In the genomic region with DNA sequence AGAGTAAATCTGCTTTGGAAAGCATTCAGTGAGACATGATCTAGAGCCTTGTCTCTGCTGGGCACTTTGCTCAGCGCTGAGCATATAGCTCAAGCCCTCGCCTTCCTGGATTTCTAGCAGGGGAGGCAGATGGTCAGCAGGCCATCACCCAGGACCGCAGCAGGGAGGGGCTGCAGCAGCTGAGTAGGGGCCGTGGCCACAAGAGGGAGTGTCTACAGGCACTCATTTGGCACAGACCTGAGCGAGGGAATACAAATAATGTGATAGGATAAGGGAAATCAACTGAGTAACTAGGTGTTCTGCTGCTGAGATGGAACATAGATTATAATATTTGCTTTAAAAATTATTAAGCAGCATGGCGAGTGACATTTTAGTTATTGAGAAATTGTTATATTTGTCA, we compare ENCODE assay signal across 11 cellular contexts. TPM values are rescaled to one million over a fixed set of nuclear protein-coding genes. Genes with fewer than 3 reads are reported as not detected.
A peak's percentile ranks its signal among the peaks of the same experiment; 100 is the strongest.
DNase-seq lines count a peak whose midpoint lies in the region; ATAC-seq and TF ChIP-seq lines count a peak whose summit lies in the region.
"Had no signal": no experiment of that assay in that cellular context is flagged by ENCODE, and none has a peak within 500 bp of the region (broad histone marks: within the 10 kb centered on the region; RNA-seq: fewer than 3 reads in every experiment).

No MANE protein-coding gene starts in this region.

- no peak overlapping the region for H3K4me3 ChIP-seq in Loucy (ENCODE audit: low read length, poor library complexity, severe bottlenecking)
- H3K4me3 ChIP-seq in stomach: no peak overlapping the region
- H3K4me3 ChIP-seq: colonic mucosa had no signal

- peaks cover 2% of the 10 kb centered on the region for H3K27me3 Mint-ChIP-seq in brain
- H3K27me3 Mint-ChIP-seq in T-helper 17 cell: no peaks in the 10 kb centered on the region
- H3K27me3 Mint-ChIP-seq: activated B cell treated with CpG ODN at 0.5 μM for 24 hours had no signal

- H3K9me3 Mint-ChIP-seq in brain: no peaks in the 10 kb centered on the region
- H3K9me3 Mint-ChIP-seq: activated B cell treated with CpG ODN at 0.5 μM for 24 hours had no signal

- H3K79me2 ChIP-seq in Loucy (ENCODE audit: insufficient read depth, low read length): no peaks in the 10 kb centered on the region

- no peak for TF ChIP-seq EP300 in stomach (IDR thresholded peaks at IDR 0.05)

- no peaks in the 10 kb centered on the region for H3F3A ChIP-seq in Loucy (ENCODE audit: low read depth)

- H3K36me3 Mint-ChIP-seq in brain: peaks cover 61% of the 10 kb centered on the region
- peaks cover 2% of the 10 kb centered on the region for H3K36me3 Mint-ChIP-seq in T-helper 17 cell (ENCODE audit: low read depth)

- H3K4me1 ChIP-seq in Loucy (ENCODE audit: insufficient read depth, low read length, poor library complexity, severe bottlenecking) (no peaks in the 10 kb centered on the region), stomach (peaks cover 13 to 59% (median 31%) of the 10 kb centered on the region in 4 donors)
- H3K4me1 ChIP-seq: colonic mucosa had no signal

- peak; percentile 8 for DNase-seq in iris pigment epithelial cell (ENCODE audit: low read depth)
- DNase-seq in stomach: peak; percentile 60
- no peak for DNase-seq in T-helper 17 cell
- no peak for DNase-seq in mesenteric fat pad (ENCODE audit: low spot score)
- DNase-seq: activated B cell treated with CpG ODN at 0.5 μM for 24 hours, colonic mucosa, NCI-H2029 had no signal

- H4K20me1 ChIP-seq in Loucy (ENCODE audit: insufficient read depth, low read length, poor library complexity, severe bottlenecking): no peaks in the 10 kb centered on the region

- H3K9me2 ChIP-seq in Loucy (replicated peaks; ENCODE audit: low read depth, low read length): no peaks in the 10 kb centered on the region

- H3K9me3 ChIP-seq in Loucy (ENCODE audit: insufficient read depth, low read depth, low read length) (no peaks in the 10 kb centered on the region), stomach (no peaks in the 10 kb centered on the region), T-helper 17 cell (ENCODE audit: control insufficient read depth, low read length, poor library complexity, severe bottlenecking) (no peaks in the 10 kb centered on the region)
- H3K9me3 ChIP-seq: colonic mucosa had no signal

- intact Hi-C loops in stomach (cut with DNase I; ENCODE audit: low total_unique reads): no loop called here

- ATAC-seq in HG03520 (IDR thresholded peaks at IDR 0.05; ENCODE audit: unreplicated experiment) (no peak), T-helper 17 cell (no peak), GM19452 (IDR thresholded peaks at IDR 0.05; ENCODE audit: unreplicated experiment) (no peak)

- H2AFZ ChIP-seq in Loucy (ENCODE audit: low read length): no peak overlapping the region

- no peak overlapping the region for H3K9ac ChIP-seq in Loucy (ENCODE audit: low read depth, low read length, poor library complexity, severe bottlenecking)

- H3K36me3 ChIP-seq in Loucy (ENCODE audit: insufficient read depth, low read length) (peaks cover 80% of the 10 kb centered on the region), stomach (peaks cover 0 to 78% (median 55%) of the 10 kb centered on the region in 4 donors)

- peak overlapping the region; percentile 74 to 95 (median 84) for H3K27ac Mint-ChIP-seq in brain
- H3K27ac Mint-ChIP-seq in T-helper 17 cell: no peak overlapping the region
- H3K27ac Mint-ChIP-seq: activated B cell treated with CpG ODN at 0.5 μM for 24 hours had no signal

- no peak for TF ChIP-seq POLR2A in stomach (IDR thresholded peaks at IDR 0.05)

- no peak overlapping the region for H3K4me2 ChIP-seq in Loucy (ENCODE audit: low read depth, low read length, poor library complexity, severe bottlenecking)

- TF ChIP-seq CTCF in Loucy (conservative IDR thresholded peaks at IDR 0.05; ENCODE audit: low read length) (0 out of 2 replicates have a peak, but pooled peaks have one; percentile 22), brain (conservative IDR thresholded peaks at IDR 0.05) (peak; percentile 49 to 67), stomach (IDR thresholded peaks at IDR 0.05) (peak in 3 of 7 experiments; percentile 27 to 43 (median 32))

- H3K27ac ChIP-seq in stomach: peak overlapping the region; percentile 49 to 72 (median 64)
- H3K27ac ChIP-seq: colonic mucosa had no signal

- H3K4me3 Mint-ChIP-seq in brain: peak overlapping the region in 3 of 5 experiments; percentile 46 to 49 (median 48)
- H3K4me3 Mint-ChIP-seq in T-helper 17 cell: no peak overlapping the region
- H3K4me3 Mint-ChIP-seq: activated B cell treated with CpG ODN at 0.5 μM for 24 hours had no signal

- peaks cover 76% of the 10 kb centered on the region for H3K4me1 Mint-ChIP-seq in brain
- H3K4me1 Mint-ChIP-seq in T-helper 17 cell: peaks cover 9% of the 10 kb centered on the region

- no peaks in the 10 kb centered on the region for H3K27me3 ChIP-seq in Loucy (ENCODE audit: insufficient read depth, low read length, poor library complexity, severe bottlenecking)
- H3K27me3 ChIP-seq in stomach: no peaks in the 10 kb centered on the region
- H3K27me3 ChIP-seq: colonic mucosa had no signal

- WGBS in stomach, 5 donors: 23 to 60% (median 38%) methylated on average over 5 to 6 of the region's 6 CpGs

RNA-seq across cellular contexts. Expression of gene OFD1, which starts 30.2 kb away (rescaled TPM):
- polyA plus RNA-seq in brain (ENCODE audit: insufficient read depth, low read depth, low replicate concordance) (6.7 TPM), stomach (10 to 100 TPM; 46.3 to 53.1 (median 49.8) TPM)
- total RNA-seq in stomach (100 to 1,000 TPM in 1 of 5 donors, 10 to 100 TPM in 4; 15.6 to 144 (median 49.2) TPM), T-helper 17 cell (10 to 100 TPM; 54.7 to 72.1 TPM), mesenteric fat pad (14.4 TPM)

RNA-seq across cellular contexts. Expression of gene TRAPPC2, which starts 30.3 kb away (rescaled TPM):
- polyA plus RNA-seq in brain (ENCODE audit: insufficient read depth, low read depth, low replicate concordance) (6.6 TPM), stomach (10 to 100 TPM in 1 of 3 donors, 1 to 10 TPM in 2; 5.7 to 12.5 (median 7.3) TPM)
- total RNA-seq in stomach (10 to 100 TPM in 4 of 5 donors, 1 to 10 TPM in 1; 9.0 to 37.9 (median 16.5) TPM), T-helper 17 cell (10 to 100 TPM; 31.9 to 35.8 TPM), mesenteric fat pad (7.2 TPM)

RNA-seq across cellular contexts. Expression of gene GPM6B, which starts 52.1 kb away (rescaled TPM):
- polyA plus RNA-seq in brain (ENCODE audit: insufficient read depth, low read depth, low replicate concordance) (228 TPM), stomach (1 to 10 TPM; 1.1 to 5.8 (median 3.1) TPM)
- total RNA-seq in stomach (10 to 100 TPM in 4 of 5 donors, under 1 TPM in 1; 0.29 to 67.9 (median 11.2) TPM), T-helper 17 cell (not detected), mesenteric fat pad (2.3 TPM)
- total RNA-seq: activated B cell treated with CpG ODN at 0.5 μM for 24 hours had no signal

Comparison
In these comparisons a context has a peak if more than half of its experiments do, and no peak if none do; other contexts are left out.
1. DNase-seq: peak in iris pigment epithelial cell (single experiment) and stomach (single experiment); none in T-helper 17 cell (0 of 3) and mesenteric fat pad (single experiment).